ENCODE assay signal across 1 cellular context in the genomic region with DNA sequence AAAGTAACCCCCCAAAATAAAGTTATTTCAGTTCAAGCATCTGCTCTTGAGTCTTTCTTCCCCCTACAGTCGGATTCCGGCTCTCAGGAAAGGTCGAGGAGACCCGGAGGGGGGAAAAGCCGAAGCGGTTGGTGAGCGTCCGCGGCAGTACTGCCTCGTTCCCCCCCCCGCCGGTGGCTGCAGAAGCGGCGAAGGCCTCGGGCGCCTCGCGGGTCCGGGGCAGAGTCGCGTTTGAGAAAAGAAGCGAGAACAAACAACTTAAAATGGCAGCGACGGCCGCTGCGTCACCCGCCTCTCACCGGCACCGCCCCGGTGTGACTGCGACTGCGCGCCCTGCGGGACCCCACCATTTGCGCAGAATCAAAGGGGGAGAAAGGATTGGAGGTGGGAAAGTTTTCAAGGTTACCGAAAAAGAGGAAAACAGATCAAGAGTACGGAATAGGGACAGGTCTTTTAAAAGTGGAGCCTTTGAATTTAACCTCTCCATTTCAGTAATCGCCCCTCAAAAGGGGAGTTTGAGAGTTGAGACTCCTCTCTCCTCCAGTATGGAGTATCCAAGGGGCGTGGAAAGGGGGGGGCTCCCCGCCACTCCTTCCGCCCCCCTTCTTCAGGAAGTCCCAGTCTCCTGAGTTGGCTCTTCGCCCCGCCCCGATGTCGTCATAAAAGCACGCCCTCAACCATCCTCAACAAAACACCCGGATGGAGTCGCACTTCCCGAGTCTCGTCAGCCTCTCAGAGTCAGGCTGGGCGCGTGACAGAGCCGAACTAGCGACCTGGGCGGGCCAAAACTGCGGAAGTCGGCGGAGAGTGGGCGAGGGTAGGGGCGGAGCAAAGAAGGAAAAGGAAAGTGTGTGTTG.
A peak's percentile ranks its signal among the peaks of the same experiment; 100 is the strongest.
TF ChIP-seq lines count a peak whose summit lies in the region.

No MANE protein-coding gene starts in this region.

TF ChIP-seq in endothelial cell of umbilical vein, 7 proteins besides CTCF, POLR2A, EP300 and RAD21:
- TF ChIP-seq POLR2AphosphoS5 (IDR thresholded peaks at IDR 0.05; ENCODE audit: insufficient read depth, low read depth, low read length) (peak; percentile 98), FOS (IDR thresholded peaks at IDR 0.05; ENCODE audit: borderline replicate concordance, insufficient read depth, low read length) (peak; percentile 28), JUN (IDR thresholded peaks at IDR 0.05; ENCODE audit: borderline replicate concordance, insufficient read depth, insufficient read length, low read depth) (no peak)
TF ChIP-seq in endothelial cell of umbilical vein: peak in this region for 2.
